ENCODE assay signal across 17 cellular contexts in the genomic region with DNA sequence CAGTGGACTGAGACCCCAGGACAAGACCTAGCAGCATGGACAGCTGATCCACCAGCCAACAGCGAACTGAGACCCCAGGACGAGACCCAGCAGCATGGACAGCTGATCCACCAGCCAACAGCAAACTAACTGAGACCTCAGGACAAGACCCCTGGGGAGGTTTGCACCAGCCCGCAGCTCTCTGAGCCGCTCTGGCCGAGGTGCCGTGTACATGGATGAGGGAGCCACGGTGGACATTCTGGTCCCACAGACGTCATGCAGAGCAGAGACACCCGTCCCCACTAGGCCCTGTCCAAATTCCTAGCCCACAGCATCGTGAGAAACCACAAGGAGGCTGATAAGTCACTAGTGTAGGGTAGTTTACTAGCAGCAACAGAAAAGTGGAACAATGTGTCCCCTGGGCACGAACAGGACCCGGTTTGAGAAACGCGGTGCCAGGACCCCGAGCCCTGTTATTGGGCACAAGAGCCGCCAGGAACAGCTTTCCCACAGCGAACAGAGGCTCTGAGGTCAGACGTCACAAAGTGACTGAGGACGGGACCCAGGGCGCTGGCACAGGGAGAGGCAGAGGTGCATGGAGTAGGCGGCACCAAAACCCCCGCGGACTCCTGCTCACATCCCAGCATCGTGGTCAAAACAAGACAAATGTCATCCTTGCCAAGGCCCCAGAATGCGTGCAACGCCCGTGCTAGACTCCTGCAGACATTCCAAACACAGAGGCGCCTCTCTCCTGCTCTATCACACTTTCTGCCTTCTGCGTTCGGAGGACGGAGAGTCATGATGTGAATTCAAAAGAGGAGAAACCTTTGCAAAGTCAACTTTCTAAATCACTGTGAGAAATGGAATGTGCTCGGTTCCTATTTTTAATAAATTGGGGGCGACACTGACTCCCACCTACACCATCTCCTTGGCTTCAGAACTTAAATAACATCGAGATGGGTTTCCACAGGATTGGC. TPM values are rescaled to one million over a fixed set of nuclear protein-coding genes. Genes with fewer than 3 reads are reported as not detected.
DNase-seq lines count a peak whose midpoint lies in the region; ATAC-seq and TF ChIP-seq lines count a peak whose summit lies in the region.
"Had no signal": no experiment of that assay in that cellular context is flagged by ENCODE, and none has a peak within 500 bp of the region (broad histone marks: within the 10 kb centered on the region; RNA-seq: fewer than 3 reads in every experiment).

No MANE protein-coding gene starts in this region.

- H3K36me3 Mint-ChIP-seq in endodermal cell (ENCODE audit: low read depth), result no peaks in the 10 kb centered on the region

- no peaks in the 10 kb centered on the region for H3K9me3 Mint-ChIP-seq in endodermal cell
- H3K9me3 Mint-ChIP-seq: CD4-positive, alpha-beta T cell; HFFc6 had no signal

- peak; percentile 8 for DNase-seq in activated CD8-positive, alpha-beta memory T cell treated with anti-CD3 and anti-CD28 coated beads, Interleukin-2, amount 50 U/mL, for 4 hours
- no peak for DNase-seq in activated CD8-positive, alpha-beta memory T cell treated with anti-CD3 and anti-CD28 coated beads for 24 hours
- DNase-seq in Peyer's patch, result peak in 2 of 3 donors; percentile 31 to 39
- DNase-seq in endodermal cell, result peak; percentile 45
- DNase-seq in sciatic nerve (ENCODE audit: low spot score), result peak; percentile 49
- DNase-seq in GM20000 (ENCODE audit: low spot score), result no peak
- no peak for DNase-seq in Ammon's horn (ENCODE audit: low spot score)
- DNase-seq: 8988T; Calu3; CD4-positive, alpha-beta T cell; HFFc6; MV-4-11; NCI-H1694 treated with DMSO at 0.1 percent for 48 hours; Right ventricle myocardium superior had no signal

- H3K27me3 ChIP-seq in Peyer's patch, result no peaks in the 10 kb centered on the region
- no peaks in the 10 kb centered on the region for H3K27me3 ChIP-seq in endodermal cell (ENCODE audit: control insufficient read depth, insufficient read depth, low read length, poor library complexity, severe bottlenecking)

- 92 to 94% methylated on average over 30 to 34 of the region's 34 CpGs for WGBS in endodermal cell (ENCODE audit: insufficient coverage in 1 of 2, insufficient read length in 1 of 2), 2 experiments

- H3K27me3 Mint-ChIP-seq in endodermal cell (ENCODE audit: insufficient read depth), result peaks cover 13% of the 10 kb centered on the region
- H3K27me3 Mint-ChIP-seq: CD4-positive, alpha-beta T cell had no signal

- ATAC-seq in sciatic nerve (no peak), GM19395 (IDR thresholded peaks at IDR 0.05; ENCODE audit: unreplicated experiment) (no peak)

- H3K9me3 ChIP-seq in Peyer's patch, result no peaks in the 10 kb centered on the region
- no peaks in the 10 kb centered on the region for H3K9me3 ChIP-seq in endodermal cell (ENCODE audit: control insufficient read depth, low read length)

- H3K4me1 ChIP-seq in Peyer's patch (no peaks in the 10 kb centered on the region), endodermal cell (ENCODE audit: control insufficient read depth, insufficient read depth, low read length) (no peaks in the 10 kb centered on the region)

- H3K4me3 ChIP-seq in Peyer's patch (no peak overlapping the region), endodermal cell (ENCODE audit: low read length) (no peak overlapping the region)

- TF ChIP-seq CTCF in Peyer's patch (IDR thresholded peaks at IDR 0.05) (no peak), endodermal cell (conservative IDR thresholded peaks at IDR 0.05) (no peak), GM20000 (IDR thresholded peaks at IDR 0.05; ENCODE audit: extremely low read depth, missing control alignments) (no peak)

- no peak overlapping the region for H3K27ac Mint-ChIP-seq in endodermal cell
- H3K27ac Mint-ChIP-seq: B cell; CD4-positive, alpha-beta T cell; HFFc6 had no signal

- intact Hi-C loops in sciatic nerve (cut with DNase I), result no loop called here

- H3K4me3 Mint-ChIP-seq in endodermal cell, result no peak overlapping the region
- H3K4me3 Mint-ChIP-seq: B cell; CD4-positive, alpha-beta T cell; HFFc6 had no signal

- H3K9ac ChIP-seq in endodermal cell (ENCODE audit: extremely low read depth, low read length, poor library complexity, severe bottlenecking), result no peak overlapping the region
- H3K9ac ChIP-seq: KMS-11 had no signal

- H3K36me3 ChIP-seq in Peyer's patch (no peaks in the 10 kb centered on the region), endodermal cell (ENCODE audit: control insufficient read depth, insufficient read depth, low read length) (no peaks in the 10 kb centered on the region)

- no peak overlapping the region for H3K27ac ChIP-seq in Peyer's patch
- no peak overlapping the region for H3K27ac ChIP-seq in endodermal cell (ENCODE audit: low read depth, low read length)
- H3K27ac ChIP-seq: KMS-11 had no signal

- TF ChIP-seq POLR2A in Peyer's patch (IDR thresholded peaks at IDR 0.05), result no peak

- no peaks in the 10 kb centered on the region for H3K4me1 Mint-ChIP-seq in endodermal cell

RNA-seq across cellular contexts. Expression of a gene that starts 8.1 kb away (rescaled TPM):
- total RNA-seq in Peyer's patch (10 to 100 TPM in 1 of 4 donors, 1 to 10 TPM in 2, under 1 TPM in 1; 0.35 to 23.9 (median 4.4) TPM), endodermal cell (1 to 10 TPM; 8.4 to 9.9 TPM), sciatic nerve (11.1 TPM)
- polyA plus RNA-seq in endodermal cell (2013, experiment 1 of 2), result 20.9 TPM
- 18.8 TPM for polyA plus RNA-seq in endodermal cell (2013, experiment 2 of 2)

RNA-seq across cellular contexts. Expression of a gene that starts 32.3 kb away (rescaled TPM):
- 10 to 100 TPM in 3 of 4 donors, 1 to 10 TPM in 1; 5.1 to 22.3 (median 18.5) TPM for total RNA-seq in Peyer's patch
- 10 to 100 TPM; 10.3 to 14.6 TPM for total RNA-seq in endodermal cell
- 12.8 TPM for polyA plus RNA-seq in endodermal cell (2013, experiment 1 of 2)
- polyA plus RNA-seq in endodermal cell (2013, experiment 2 of 2), result 12.3 TPM
- total RNA-seq in sciatic nerve, result 12.4 TPM

Comparison
In these comparisons a context has a peak if more than half of its experiments do, and no peak if none do; other contexts are left out.
1. DNase-seq: peak in activated CD8-positive, alpha-beta memory T cell treated with anti-CD3 and anti-CD28 coated beads, Interleukin-2, amount 50 U/mL, for 4 hours (single experiment), Peyer's patch (2 of 3), endodermal cell (single experiment) and sciatic nerve (single experiment); none in activated CD8-positive, alpha-beta memory T cell treated with anti-CD3 and anti-CD28 coated beads for 24 hours (single experiment), GM20000 (single experiment) and Ammon's horn (single experiment).